ENCODE assay signal across 16 cellular contexts in genomic region chr19:6616011-6616410, GRCh38. TPM values are rescaled to one million over a fixed set of nuclear protein-coding genes. Genes with fewer than 3 reads are reported as not detected.
A peak's percentile ranks its signal among the peaks of the same experiment; 100 is the strongest.
DNase-seq lines count a peak whose midpoint lies in the region; ATAC-seq, FAIRE-seq and TF ChIP-seq lines count a peak whose summit lies in the region.
"Had no signal": no experiment of that assay in that cellular context is flagged by ENCODE, and none has a peak within 500 bp of the region (broad histone marks: within the 10 kb centered on the region; RNA-seq: fewer than 3 reads in every experiment).

No MANE protein-coding gene starts in this region.

- H3K9me3 ChIP-seq in endothelial cell of umbilical vein (replicated peaks; ENCODE audit: control insufficient read depth, insufficient read depth, low read length), result no peaks in the 10 kb centered on the region

- TF ChIP-seq POLR2A in endothelial cell of umbilical vein (IDR thresholded peaks at IDR 0.05; ENCODE audit: low read depth, low read length), result no peak

- H3K4me1 ChIP-seq in endothelial cell of umbilical vein (ENCODE audit: control insufficient read depth, extremely low read depth, insufficient read depth, low read length), result peaks cover 8% of the 10 kb centered on the region
- H3K4me1 ChIP-seq: parathyroid adenoma had no signal

- H4K20me1 ChIP-seq in endothelial cell of umbilical vein (replicated peaks; ENCODE audit: control insufficient read depth, extremely low read depth, insufficient read depth, low read length), result no peaks in the 10 kb centered on the region

- CTCF ChIA-PET in RWPE1 (lab: Yijun Ruan, JAX), result interaction anchor here (0.6 to 0.7 kb wide), 2 partner anchors 65 to 631 kb away, joined by 5 to 6 read pairs; no protein-coding TSS in a partner anchor
- CTCF ChIA-PET in endothelial cell of umbilical vein (lab: Charles Lee), result interaction anchor here (0.8 to 1.2 kb wide), 2 partner anchors 85 to 100 kb away, joined by 3 read pairs; partner anchors contain the start of gene TNFSF9

- no peak overlapping the region for H3K4me2 ChIP-seq in endothelial cell of umbilical vein (ENCODE audit: insufficient read depth, low read length)

- no peak for ATAC-seq in GM19463 (IDR thresholded peaks at IDR 0.05; ENCODE audit: unreplicated experiment)
- ATAC-seq: esophagus mucosa, T-helper 17 cell had no signal

- TF ChIP-seq CTCF in RWPE1 (conservative IDR thresholded peaks at IDR 0.05; ENCODE audit: low read depth) (no peak), endothelial cell of umbilical vein (IDR thresholded peaks at IDR 0.05; ENCODE audit: extremely low read depth in 1 of 2, insufficient read depth in 1 of 2, low read depth in 1 of 2, low read length in 2 of 2) (no peak)

- FAIRE-seq in endothelial cell of umbilical vein (lab: Jason Lieb, UNC), result no peak

- dilution Hi-C loops in endothelial cell of umbilical vein (cut with MboI; ENCODE audit: extremely low pct_ligation_motif_present, low sequenced_read_pairs), result no loop called here

- no TSS peak for BruUV-seq in endothelial cell of umbilical vein (replicated peaks; lab: Mats Ljungman, UMichigan)

- H3K36me3 ChIP-seq in endothelial cell of umbilical vein (ENCODE audit: control insufficient read depth in 2 of 2, extremely low read depth in 1 of 2, insufficient read depth in 2 of 2, low read length in 2 of 2), result no peaks in the 10 kb centered on the region

- POLR2A ChIA-PET in RWPE1 (lab: Yijun Ruan, JAX; ENCODE audit: low non-redundant PET), result no interaction called here
- POLR2A ChIA-PET in endothelial cell of umbilical vein (lab: Charles Lee), result no interaction called here

- peak overlapping the region; percentile 75 for H3K27ac ChIP-seq in RWPE1
- H3K27ac ChIP-seq in endothelial cell of umbilical vein (ENCODE audit: insufficient read depth, low read depth, low read length), result no peak overlapping the region
- H3K27ac ChIP-seq: parathyroid adenoma had no signal

- peak; percentile 50 for DNase-seq in A172 (ENCODE audit: low spot score)
- peak; percentile 28 for DNase-seq in ELR (ENCODE audit: low read depth)
- DNase-seq in RWPE1 (ENCODE audit: low spot score), result peak; percentile 79
- DNase-seq in endothelial cell of umbilical vein (ENCODE audit: low read depth, low spot score), result no peak
- DNase-seq in RKO (ENCODE audit: low spot score), result no peak
- no peak for DNase-seq in SW 1271 (lab: John Stamatoyannopoulos, UW)
- DNase-seq in D341Med (ENCODE audit: low spot score), result no peak
- DNase-seq: activated CD8-positive, alpha-beta memory T cell treated with anti-CD3 and anti-CD28 coated beads, Interleukin-2, amount 50 U/mL, for 48 hours; central memory CD4-positive, alpha-beta T cell; OCI-M1; T-helper 17 cell had no signal

- intact Hi-C loops in endothelial cell of umbilical vein (cut with micrococcal nuclease), result no loop called here

- no peaks in the 10 kb centered on the region for H3K79me2 ChIP-seq in endothelial cell of umbilical vein (ENCODE audit: control insufficient read depth, insufficient read depth, low read length)
- H3K79me2 ChIP-seq: parathyroid adenoma had no signal

- no peaks in the 10 kb centered on the region for H3K9me1 ChIP-seq in endothelial cell of umbilical vein (replicated peaks; ENCODE audit: control insufficient read depth, extremely low read depth, insufficient read depth, low read length)

- H3K9ac ChIP-seq in endothelial cell of umbilical vein (replicated peaks; ENCODE audit: extremely low read depth, insufficient read depth, low read length), result no peak overlapping the region
- H3K9ac ChIP-seq: parathyroid adenoma had no signal

- H3K27me3 ChIP-seq in endothelial cell of umbilical vein (ENCODE audit: control insufficient read depth in 2 of 2, insufficient read depth in 2 of 2, low read length in 2 of 2), result peaks cover 2% of the 10 kb centered on the region in 2 experiments

- H3K4me3 ChIP-seq in endothelial cell of umbilical vein (replicated peaks in 1 of 3; ENCODE audit: insufficient read depth in 1 of 3, low read depth in 1 of 3, low read length in 3 of 3), result no peak overlapping the region

- H2AFZ ChIP-seq in endothelial cell of umbilical vein (ENCODE audit: low read depth, low read length), result no peak overlapping the region
- H2AFZ ChIP-seq: parathyroid adenoma had no signal

TF ChIP-seq in endothelial cell of umbilical vein, 7 proteins besides CTCF, POLR2A, EP300 and RAD21:
- TF ChIP-seq MYC (IDR thresholded peaks at IDR 0.05; ENCODE audit: low read depth, low read length) (no peak), FOS (IDR thresholded peaks at IDR 0.05; ENCODE audit: borderline replicate concordance, insufficient read depth, low read length) (peak; percentile 18)

RNA-seq across cellular contexts. Expression of gene CD70, which starts 25.1 kb away (rescaled TPM):
- total RNA-seq in A172 (2014; rRNA removed; shearing (Covaris generic)), result 22.7 and 57.3 TPM in 2 replicates
- total RNA-seq in endothelial cell of umbilical vein, result not detected in 2 replicates
- 0.10 TPM in 1 of 2 replicates, not detected in the other for polyA plus RNA-seq in endothelial cell of umbilical vein
- not detected in 2 replicates for polyA plus RNA-seq in endothelial cell of umbilical vein (2011; cell fraction: cytosol; rRNA removed)
- polyA plus RNA-seq in endothelial cell of umbilical vein (2011; cell fraction: nucleus; rRNA removed), result not detected in 2 replicates
- 0.23 and 0.40 TPM in 2 replicates for polyA plus RNA-seq in endothelial cell of umbilical vein (2012)
- 0.32 TPM in 1 of 2 replicates, not detected in the other for polyA minus RNA-seq in endothelial cell of umbilical vein
- not detected for polyA minus RNA-seq in endothelial cell of umbilical vein (2011; cell fraction: cytosol; rRNA and poly(A)+ RNA removed)
- not detected in 2 replicates for polyA minus RNA-seq in endothelial cell of umbilical vein (2011; cell fraction: nucleus; rRNA and poly(A)+ RNA removed)
- total RNA-seq: esophagus mucosa, mesothelial cell of epicardium had no signal
- polyA plus RNA-seq: CD14-positive monocyte had no signal

RNA-seq across cellular contexts. Expression of gene TNFSF14, which starts 53.9 kb away (rescaled TPM):
- total RNA-seq in A172 (2014; rRNA removed; shearing (Covaris generic)), result 0.10 TPM in 1 of 2 replicates, not detected in the other
- not detected in 2 replicates for total RNA-seq in endothelial cell of umbilical vein
- polyA plus RNA-seq in endothelial cell of umbilical vein, result not detected in 2 replicates
- not detected in 2 replicates for polyA plus RNA-seq in endothelial cell of umbilical vein (2011; cell fraction: cytosol; rRNA removed)
- polyA plus RNA-seq in endothelial cell of umbilical vein (2011; cell fraction: nucleus; rRNA removed), result not detected in 2 replicates
- not detected in 2 replicates for polyA plus RNA-seq in endothelial cell of umbilical vein (2012)
- not detected in 2 replicates for polyA minus RNA-seq in endothelial cell of umbilical vein
- not detected for polyA minus RNA-seq in endothelial cell of umbilical vein (2011; cell fraction: cytosol; rRNA and poly(A)+ RNA removed)
- not detected in 2 replicates for polyA minus RNA-seq in endothelial cell of umbilical vein (2011; cell fraction: nucleus; rRNA and poly(A)+ RNA removed)

Comparison
In these comparisons a context has a peak if more than half of its experiments do, and no peak if none do; other contexts are left out.
1. DNase-seq: peak in A172 (single experiment), ELR (single experiment) and RWPE1 (single experiment); none in endothelial cell of umbilical vein (single experiment), RKO (single experiment), SW 1271 (0 of 2) and D341Med (single experiment).
2. RNA of gene CD70, which starts 25.1 kb away (total RNA-seq): 22.7 to 57.3 TPM in A172; not detected in endothelial cell of umbilical vein; every median in the first group is over 10 times any median in the second.